Comparison of ENCODE assay signal across 8 cellular contexts in the genomic region with DNA sequence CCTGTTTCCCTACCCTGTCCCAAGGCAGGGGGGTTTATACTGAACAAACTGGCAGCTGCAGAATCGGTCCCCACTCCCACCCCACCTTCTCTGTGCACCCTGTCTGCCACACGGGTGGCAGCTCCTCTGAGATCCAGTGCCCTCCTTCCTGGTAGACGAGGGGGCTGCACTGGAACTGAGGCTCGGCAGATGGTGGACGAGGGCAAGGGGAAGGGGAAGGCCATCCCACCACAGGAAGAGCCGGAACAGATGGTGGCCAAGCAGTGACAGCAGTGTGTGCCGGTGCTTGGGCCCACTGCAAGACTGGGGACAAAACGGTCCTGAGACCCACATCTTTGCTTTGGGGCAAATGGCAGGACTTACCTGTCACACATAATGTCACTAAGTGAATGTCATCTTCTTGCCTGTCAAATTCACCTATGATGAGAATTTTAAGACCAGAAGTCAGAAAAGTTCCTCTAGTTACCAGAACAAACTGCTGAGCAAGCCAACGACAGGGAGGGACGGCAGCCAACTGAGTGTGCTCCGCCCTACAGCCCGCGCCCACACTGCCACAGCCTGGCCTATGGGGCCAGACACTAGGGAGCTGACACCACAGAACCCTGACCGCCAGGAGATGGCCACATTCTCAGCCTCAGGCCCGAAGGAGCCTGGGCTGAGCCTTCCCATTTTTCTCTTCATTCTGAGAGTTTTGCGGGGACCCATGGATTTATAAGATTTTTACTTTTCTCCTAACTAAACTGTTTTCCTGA. TPM values are rescaled to one million over a fixed set of nuclear protein-coding genes. Genes with fewer than 3 reads are reported as not detected.
DNase-seq lines count a peak whose midpoint lies in the region; ATAC-seq, FAIRE-seq and TF ChIP-seq lines count a peak whose summit lies in the region.
"Had no signal": no experiment of that assay in that cellular context is flagged by ENCODE, and none has a peak within 500 bp of the region (broad histone marks: within the 10 kb centered on the region; RNA-seq: fewer than 3 reads in every experiment).

No MANE protein-coding gene starts in this region.

- no peak overlapping the region for H3K18ac ChIP-seq in H1 (ENCODE audit: extremely low read depth, low read length)

- no peak overlapping the region for H4K91ac ChIP-seq in H1 (replicated peaks; ENCODE audit: insufficient read length, low read length)

- H3K4me2 ChIP-seq in H1 (ENCODE audit: insufficient read depth in 1 of 2, low read depth in 2 of 2, low read length in 2 of 2), result no peak overlapping the region

- H2BK12ac ChIP-seq in H1 (ENCODE audit: low read depth, low read length), result no peak overlapping the region

- H3K4me3 ChIP-seq in H1 (ENCODE audit: extremely low read depth in 1 of 4, insufficient read depth in 2 of 4, low read depth in 3 of 4, low read length in 4 of 4), result no peak overlapping the region

- peaks cover 8 to 44% (median 21%) of the 10 kb centered on the region in 4 experiments for H3K36me3 ChIP-seq in H1 (ENCODE audit: control insufficient read depth in 2 of 4, insufficient read depth in 4 of 4, low read length in 3 of 4)

- H3K9me3 ChIP-seq in H1 (ENCODE audit: insufficient read depth in 2 of 2, low read depth in 1 of 2, low read length in 1 of 2), result no peaks in the 10 kb centered on the region

- H2BK5ac ChIP-seq in H1 (ENCODE audit: low read depth, low read length), result no peak overlapping the region

- H3K23ac ChIP-seq in H1 (ENCODE audit: insufficient read length), result no peak overlapping the region

- no peak for TF ChIP-seq EP300 in H1 (IDR thresholded peaks at IDR 0.05; ENCODE audit: borderline replicate concordance in 1 of 2, low read depth in 2 of 2, low read length in 2 of 2)

- peak in 1 of 3 experiments; percentile 35; a peak in 2 of 4 replicates for TF ChIP-seq CTCF in H1 (IDR thresholded peaks at IDR 0.05; ENCODE audit: control extremely low read depth in 1 of 3, insufficient read depth in 1 of 3, low read depth in 1 of 3, low read length in 3 of 3)

- H2AFZ ChIP-seq in H1 (ENCODE audit: low read length), result no peak overlapping the region

- H3K4me1 ChIP-seq in H1 (replicated peaks in 1 of 4; ENCODE audit: control insufficient read depth in 3 of 4, insufficient read depth in 4 of 4, low read length in 3 of 4), result no peaks in the 10 kb centered on the region

- no peak overlapping the region for H4K5ac ChIP-seq in H1 (ENCODE audit: insufficient read length, low read depth, low read length)

- no peak overlapping the region for H3K27ac ChIP-seq in H1 (ENCODE audit: low read depth, low read length)

- H2BK20ac ChIP-seq in H1 (ENCODE audit: low read length), result no peak overlapping the region

- TF ChIP-seq POLR2A in H1 (IDR thresholded peaks at IDR 0.05; ENCODE audit: control extremely low read depth in 1 of 2, low read depth in 2 of 2, low read length in 2 of 2), result no peak

- H4K20me1 ChIP-seq in H1 (replicated peaks in 1 of 2; ENCODE audit: control insufficient read depth in 1 of 2, insufficient read depth in 2 of 2, low read length in 2 of 2), result peaks cover 2 to 4% of the 10 kb centered on the region in 2 experiments

- no peak for ATAC-seq in HG02623 (IDR thresholded peaks at IDR 0.05; ENCODE audit: unreplicated experiment)

- no peaks in the 10 kb centered on the region for H3K27me3 ChIP-seq in H1 (replicated peaks in 1 of 4; ENCODE audit: control insufficient read depth in 3 of 4, extremely low read depth in 1 of 4, insufficient read depth in 3 of 4, low read length in 3 of 4)

- no peaks in the 10 kb centered on the region for H3K23me2 ChIP-seq in H1 (ENCODE audit: low read depth, low read length)

- DNase-seq in NCI-H524 treated with DMSO at 0.1 percent for 48 hours (lab: John Stamatoyannopoulos, UW), result peak; percentile 69
- DNase-seq in H1 (ENCODE audit: low read depth in 1 of 2, low spot score in 2 of 2), result no peak
- peak; percentile 91 for DNase-seq in medulla oblongata (ENCODE audit: extremely low spot score)
- peak; percentile 84 for DNase-seq in ureter (ENCODE audit: low spot score)
- DNase-seq in ecto neural progenitor cell (ENCODE audit: low spot score), result no peak
- DNase-seq in NCI-H2029 treated with DMSO at 0.1 percent for 48 hours (lab: John Stamatoyannopoulos, UW), result no peak

- CTCF ChIA-PET in H1 (lab: Charles Lee; ENCODE audit: partially characterized antibody), result interaction anchor here (0.6 to 1.8 kb wide), 4 partner anchors 10 to 52 kb away, joined by 3 to 4 read pairs (median 4); no protein-coding TSS in a partner anchor

- no peaks in the 10 kb centered on the region; the same call in 1 of the 2 replicates for H3K79me1 ChIP-seq in H1 (ENCODE audit: low read depth, low read length)

- peak in 1 of 2 experiments; percentile 22; a peak in 3 of 4 replicates for TF ChIP-seq RAD21 in H1 (IDR thresholded peaks at IDR 0.05 in 1 of 2, conservative IDR thresholded peaks at IDR 0.05 in 1 of 2; ENCODE audit: low read depth in 2 of 2, low read length in 2 of 2)

- 89% methylated on average over 15 of the region's 16 CpGs; no CpG with 5 or more reads in 1 of the 2 experiments for WGBS in H1 (ENCODE audit: extremely low coverage in 1 of 2, insufficient coverage in 1 of 2, insufficient read length in 1 of 2, insufficient replicate concordance in 2 of 2, low coverage in 1 of 2, low lambda C conversion rate in 2 of 2, missing lambda C conversion rate in 1 of 2), 2 experiments

- no peak for FAIRE-seq in H1 (lab: Jason Lieb, UNC)
- FAIRE-seq: endometrium had no signal

- H3K14ac ChIP-seq in H1 (ENCODE audit: insufficient read length), result no peak overlapping the region

- H3K56ac ChIP-seq in H1 (replicated peaks; ENCODE audit: insufficient read length, low read depth, low read length), result no peak overlapping the region

- POLR2A ChIA-PET in H1 (lab: Charles Lee; ENCODE audit: partially characterized antibody), result interaction anchor here (0.7 to 1.1 kb wide), 3 partner anchors 12 to 53 kb away, joined by 3 read pairs; a partner anchor contains a TSS

- no peak overlapping the region for H2BK120ac ChIP-seq in H1 (replicated peaks; ENCODE audit: low read depth, low read length)

- H3K79me2 ChIP-seq in H1 (ENCODE audit: control insufficient read depth in 1 of 2, insufficient read depth in 2 of 2, low read length in 2 of 2), result no peaks in the 10 kb centered on the region

- H3K4ac ChIP-seq in H1 (replicated peaks; ENCODE audit: insufficient read length, low read depth, low read length), result no peak overlapping the region

- no peak overlapping the region for H3K9ac ChIP-seq in H1 (replicated peaks in 1 of 4; ENCODE audit: extremely low read depth in 1 of 4, low read depth in 3 of 4, low read length in 3 of 4)

- H2AK5ac ChIP-seq in H1 (ENCODE audit: low read depth, low read length), result no peak overlapping the region

- peak overlapping the region; percentile 31; the same call in 1 of the 2 replicates for H4K8ac ChIP-seq in H1 (ENCODE audit: extremely low read depth, insufficient read depth, low read length)

- H2BK15ac ChIP-seq in H1 (ENCODE audit: low read length), result no peak overlapping the region

TF ChIP-seq in H1, 55 proteins besides CTCF, POLR2A, EP300 and RAD21 (continues in another document):
- TF ChIP-seq MAFK (IDR thresholded peaks at IDR 0.05; ENCODE audit: low read depth, low read length), result no peak

RNA-seq across cellular contexts. Expression of a gene that starts 14.4 kb away (rescaled TPM):
- total RNA-seq in H1 (2021; fragmentation: NEBNext Ultra II Directional; extraction: Animal tissue kit (Norgen Biotek cat#: 25700)), result 39.4 and 41.1 TPM in 2 replicates
- polyA plus RNA-seq in H1 (2011; rRNA removed), result 36.0 and 53.5 TPM in 2 replicates
- polyA plus RNA-seq in H1 (2011; cell fraction: cytosol; rRNA removed), result 44.7 TPM
- 37.0 TPM for polyA plus RNA-seq in H1 (2011; cell fraction: nucleus; rRNA removed)
- 32.5 to 63.1 TPM (median 46.1 TPM) in 4 replicates for polyA plus RNA-seq in H1 (2012, experiment 1 of 2)
- polyA plus RNA-seq in H1 (2012, experiment 2 of 2), result 29.6 TPM
- 49.2 TPM for polyA plus RNA-seq in H1 (2013, experiment 1 of 2)
- 50.2 TPM for polyA plus RNA-seq in H1 (2013, experiment 2 of 2)
- polyA minus RNA-seq in H1 (2011; rRNA and poly(A)+ RNA removed), result 50.5 and 53.0 TPM in 2 replicates
- 36.3 TPM for polyA minus RNA-seq in H1 (2011; cell fraction: cytosol; rRNA and poly(A)+ RNA removed)
- polyA minus RNA-seq in H1 (2011; cell fraction: nucleus; rRNA and poly(A)+ RNA removed), result 48.1 TPM
- total RNA-seq in ureter, result 74.2 TPM

RNA-seq across cellular contexts. Expression of a gene that starts 52.6 kb away (rescaled TPM):
- 26.0 and 26.1 TPM in 2 replicates for total RNA-seq in H1 (2021; fragmentation: NEBNext Ultra II Directional; extraction: Animal tissue kit (Norgen Biotek cat#: 25700))
- 10.0 and 15.1 TPM in 2 replicates for polyA plus RNA-seq in H1 (2011; rRNA removed)
- 17.5 TPM for polyA plus RNA-seq in H1 (2011; cell fraction: cytosol; rRNA removed)
- polyA plus RNA-seq in H1 (2011; cell fraction: nucleus; rRNA removed), result 14.9 TPM
- polyA plus RNA-seq in H1 (2012, experiment 1 of 2), result 18.4 to 25.3 TPM (median 20.4 TPM) in 4 replicates
- 1.7 TPM for polyA plus RNA-seq in H1 (2012, experiment 2 of 2)
- 12.6 TPM for polyA plus RNA-seq in H1 (2013, experiment 1 of 2)
- 12.8 TPM for polyA plus RNA-seq in H1 (2013, experiment 2 of 2)
- 34.0 and 41.1 TPM in 2 replicates for polyA minus RNA-seq in H1 (2011; rRNA and poly(A)+ RNA removed)
- polyA minus RNA-seq in H1 (2011; cell fraction: cytosol; rRNA and poly(A)+ RNA removed), result 19.2 TPM
- polyA minus RNA-seq in H1 (2011; cell fraction: nucleus; rRNA and poly(A)+ RNA removed), result 17.5 TPM
- 39.4 TPM for total RNA-seq in ureter

Comparison
In these comparisons a context has a peak if more than half of its experiments do, and no peak if none do; other contexts are left out.
1. DNase-seq: peak in NCI-H524 treated with DMSO at 0.1 percent for 48 hours (single experiment), medulla oblongata (single experiment) and ureter (single experiment); none in H1 (0 of 2), ecto neural progenitor cell (single experiment) and NCI-H2029 treated with DMSO at 0.1 percent for 48 hours (single experiment).